30 cellular contexts compared by ENCODE assay signal in the genomic region with DNA sequence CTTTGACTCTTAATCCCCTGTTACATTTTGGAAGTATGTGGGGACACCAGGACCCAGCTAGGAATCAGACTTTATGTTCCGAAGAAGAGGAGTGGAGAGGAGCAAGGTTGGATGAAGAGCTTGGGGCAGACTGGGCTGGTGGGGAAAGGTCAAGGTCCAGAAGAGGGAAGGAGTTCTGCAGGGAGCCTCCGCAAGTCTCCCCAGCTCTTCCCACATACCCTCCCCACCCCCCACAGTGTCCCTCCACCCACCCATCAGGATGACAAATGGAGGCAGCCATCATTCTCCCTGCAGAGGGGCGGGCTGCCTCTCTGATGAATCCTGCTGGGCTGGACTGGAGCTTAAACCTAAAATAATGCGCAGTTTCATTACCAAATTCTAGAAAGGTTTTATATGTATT.
"Had no signal": no experiment of that assay in that cellular context is flagged by ENCODE, and none has a peak within 500 bp of the region (broad histone marks: within the 10 kb centered on the region; RNA-seq: fewer than 3 reads in every experiment).

No MANE protein-coding gene starts in this region.

- H3K36me3 Mint-ChIP-seq: activated naive CD4-positive, alpha-beta T cell treated with anti-CD3 and anti-CD28 coated beads, Interleukin-2, amount 10 ng/mL, durations not matched to agents 7 days and 5 days; activated naive CD8-positive, alpha-beta T cell treated with anti-CD3 and anti-CD28 coated beads, Interleukin-2, amount 10 ng/mL, durations not matched to agents 7 days and 5 days; stimulated activated memory B cell treated with anti-CD40 and anti-IgM and Interleukin-4, amounts not matched to agents 10 μg/mL and 1 μg/mL and 100 μg/mL, for 72 hours had no signal

- H3K9me3 ChIP-seq: esophagus squamous epithelium had no signal

- H3K4me3 ChIP-seq: esophagus squamous epithelium, heart right ventricle, neural progenitor cell, smooth muscle cell, tibial nerve had no signal

- H3K27ac Mint-ChIP-seq: activated B cell treated with CpG ODN at 0.5 μM for 24 hours; activated naive CD4-positive, alpha-beta T cell treated with anti-CD3 and anti-CD28 coated beads, Interleukin-2, amount 10 ng/mL, durations not matched to agents 7 days and 5 days; activated naive CD8-positive, alpha-beta T cell treated with anti-CD3 and anti-CD28 coated beads, Interleukin-2, amount 10 ng/mL, durations not matched to agents 7 days and 5 days; activated T-cell treated with anti-CD3 and anti-CD28 coated beads, Interleukin-2, amount 50 U/mL, for 24 hours; dendritic cell treated with granulocyte-macrophage colony-stimulating factor and Interleukin-4, amounts not matched to agents 40 ng/mL and 50 ng/mL, for 4 days; naive thymus-derived CD8-positive, alpha-beta T cell; neural progenitor cell; stimulated activated memory B cell treated with anti-CD40 and anti-IgM and Interleukin-4, amounts not matched to agents 10 μg/mL and 1 μg/mL and 100 μg/mL, for 72 hours; stimulated activated naive CD8-positive, alpha-beta T cell treated with anti-CD3 and anti-CD28 coated beads, Interleukin-15, amount 100 ng/mL, for 72 hours; T-helper 2 cell treated with Interferon-gamma antibody and Interleukin-4, amounts not matched to agents 5 μg/mL and 100 μg/mL, for 36 hours had no signal

- H3K9ac ChIP-seq: neural progenitor cell had no signal

- H3K4me3 Mint-ChIP-seq: activated B cell treated with CpG ODN at 0.5 μM for 24 hours; activated naive CD4-positive, alpha-beta T cell treated with anti-CD3 and anti-CD28 coated beads, Interleukin-2, amount 10 ng/mL, durations not matched to agents 7 days and 5 days; activated naive CD8-positive, alpha-beta T cell treated with anti-CD3 and anti-CD28 coated beads, Interleukin-2, amount 10 ng/mL, durations not matched to agents 7 days and 5 days; activated T-cell treated with anti-CD3 and anti-CD28 coated beads, Interleukin-2, amount 50 U/mL, for 24 hours; dendritic cell treated with granulocyte-macrophage colony-stimulating factor and Interleukin-4, amounts not matched to agents 40 ng/mL and 50 ng/mL, for 4 days; naive thymus-derived CD8-positive, alpha-beta T cell; neural progenitor cell; stimulated activated memory B cell treated with anti-CD40 and anti-IgM and Interleukin-4, amounts not matched to agents 10 μg/mL and 1 μg/mL and 100 μg/mL, for 72 hours; stimulated activated naive CD8-positive, alpha-beta T cell treated with anti-CD3 and anti-CD28 coated beads, Interleukin-15, amount 100 ng/mL, for 72 hours; T-helper 2 cell treated with Interferon-gamma antibody and Interleukin-4, amounts not matched to agents 5 μg/mL and 100 μg/mL, for 36 hours had no signal

- H3K9me3 Mint-ChIP-seq: T-helper 2 cell treated with Interferon-gamma antibody and Interleukin-4, amounts not matched to agents 5 μg/mL and 100 μg/mL, for 36 hours had no signal

- H3K4me1 ChIP-seq: neural progenitor cell had no signal

- DNase-seq: activated B cell treated with CpG ODN at 0.5 μM for 24 hours; activated CD4-positive, alpha-beta T cell treated with anti-CD3 and anti-CD28 coated beads, Interleukin-2, amount 50 U/mL, for 1 hour; activated gamma-delta T cell; activated naive CD4-positive, alpha-beta T cell treated with anti-CD3 and anti-CD28 coated beads, Interleukin-2, amount 10 ng/mL, durations not matched to agents 7 days and 5 days; activated naive CD8-positive, alpha-beta T cell treated with anti-CD3 and anti-CD28 coated beads, Interleukin-2, amount 10 ng/mL, durations not matched to agents 7 days and 5 days; activated T-cell treated with anti-CD3 and anti-CD28 coated beads, Interleukin-2, amount 50 U/mL, for 24 hours; central memory CD4-positive, alpha-beta T cell; effector CD4-positive, alpha-beta T cell; esophagus squamous epithelium; foreskin melanocyte; heart right ventricle; left cardiac atrium; naive thymus-derived CD8-positive, alpha-beta T cell; occipital lobe; posterior cingulate gyrus; stimulated activated CD4-positive, alpha-beta T cell treated with anti-CD3 and anti-CD28 coated beads, Interleukin-1b, Interleukin-23, amount 100 ng/mL, for 48 hours; stimulated activated CD4-positive, alpha-beta T cell treated with anti-CD3 and anti-CD28 coated beads, Interleukin-4, amount 100 ng/mL, for 4 hours; stimulated activated CD8-positive, alpha-beta memory T cell treated with anti-CD3 and anti-CD28 coated beads, Interleukin-4, amount 100 ng/mL, for 48 hours; stimulated activated naive CD8-positive, alpha-beta T cell treated with anti-CD3 and anti-CD28 coated beads, Interleukin-15, amount 100 ng/mL, for 72 hours; substantia nigra; T-helper 1 cell had no signal

- H3K27ac ChIP-seq: epithelial cell of prostate, neural progenitor cell had no signal

- H3K27me3 ChIP-seq: esophagus squamous epithelium, neural progenitor cell, tibial nerve had no signal

- H3K4me1 Mint-ChIP-seq: activated B cell treated with CpG ODN at 0.5 μM for 24 hours; activated naive CD4-positive, alpha-beta T cell treated with anti-CD3 and anti-CD28 coated beads, Interleukin-2, amount 10 ng/mL, durations not matched to agents 7 days and 5 days; stimulated activated memory B cell treated with anti-CD40 and anti-IgM and Interleukin-4, amounts not matched to agents 10 μg/mL and 1 μg/mL and 100 μg/mL, for 72 hours had no signal

- ATAC-seq: heart right ventricle; left cardiac atrium; naive thymus-derived CD8-positive, alpha-beta T cell; stimulated activated memory B cell treated with anti-CD40 and anti-IgM and Interleukin-4, amounts not matched to agents 10 μg/mL and 1 μg/mL and 100 μg/mL, for 72 hours; stimulated activated naive CD8-positive, alpha-beta T cell treated with anti-CD3 and anti-CD28 coated beads, Interleukin-15, amount 100 ng/mL, for 72 hours had no signal

- H3K36me3 ChIP-seq: esophagus squamous epithelium, heart right ventricle, neural progenitor cell, tibial nerve had no signal

- FAIRE-seq: endometrium, islet of Langerhans had no signal
